In genomic region chr11:6233984-6234313, GRCh38 we compare ENCODE assay signal across 8 cellular contexts. TPM values are rescaled to one million over a fixed set of nuclear protein-coding genes. Genes with fewer than 3 reads are reported as not detected.
A peak's percentile ranks its signal among the peaks of the same experiment; 100 is the strongest.
DNase-seq lines count a peak whose midpoint lies in the region; ATAC-seq, FAIRE-seq and TF ChIP-seq lines count a peak whose summit lies in the region.

No MANE protein-coding gene starts in this region.

- no peaks in the 10 kb centered on the region for H3K36me3 Mint-ChIP-seq in GM23338 (ENCODE audit: low read depth)

- H2BK12ac ChIP-seq in trophoblast cell (ENCODE audit: low read length), result no peak overlapping the region

- peak overlapping the region; percentile 98 for H3K4me2 ChIP-seq in GM23338
- peak overlapping the region; percentile 90 for H3K4me2 ChIP-seq in PC-3 (ENCODE audit: low read length)
- peak overlapping the region; percentile 81 for H3K4me2 ChIP-seq in trophoblast cell (ENCODE audit: low read length)

- H3K27me3 Mint-ChIP-seq in GM23338 (ENCODE audit: insufficient read depth, low read depth, poor library complexity), result peaks cover 6% of the 10 kb centered on the region

- H3K9me3 Mint-ChIP-seq in GM23338, result no peaks in the 10 kb centered on the region

- H2AFZ ChIP-seq in GM23338, result peak overlapping the region; percentile 92; the same call in 1 of the 2 replicates
- H2AFZ ChIP-seq in PC-3 (ENCODE audit: low read length), result peak overlapping the region; percentile 84
- peak overlapping the region; percentile 67 for H2AFZ ChIP-seq in trophoblast cell (ENCODE audit: insufficient read depth, low read length, poor library complexity)

- no peak overlapping the region for H3K18ac ChIP-seq in trophoblast cell (ENCODE audit: low read length)

- no peak overlapping the region for H3K23ac ChIP-seq in trophoblast cell (ENCODE audit: low read length)

- H4K8ac ChIP-seq in trophoblast cell (ENCODE audit: low read depth, low read length), result peak overlapping the region; percentile 33

- H4K91ac ChIP-seq in trophoblast cell (ENCODE audit: low read depth, low read length), result peak overlapping the region; percentile 23

- intact Hi-C loops in PC-3 (cut with micrococcal nuclease), result loop anchor here (1.0 kb wide), 1 partner anchor 15 kb away; no protein-coding TSS in a partner anchor

- peak; percentile 4 for ATAC-seq in GM23338
- peak; percentile 1 for ATAC-seq in PC-3

- H2BK120ac ChIP-seq in trophoblast cell (ENCODE audit: insufficient read depth, low read length, poor library complexity), result no peak overlapping the region

- H3K27ac Mint-ChIP-seq in GM23338, result peak overlapping the region; percentile 97

- H3K4me3 ChIP-seq in GM23338 (peak overlapping the region; percentile 94), PC-3 (ENCODE audit: low read length) (peak overlapping the region; percentile 91), esophagus (ENCODE audit: low read depth in 1 of 2, low read length in 2 of 2) (peak overlapping the region; percentile 87 to 88), trophoblast cell (ENCODE audit: low read depth, low read length) (peak overlapping the region; percentile 91)

- peak overlapping the region; percentile 54 for H3K14ac ChIP-seq in trophoblast cell (ENCODE audit: low read length)

- H3K4me1 ChIP-seq in GM23338 (ENCODE audit: insufficient read depth), result peaks cover 3% of the 10 kb centered on the region
- H3K4me1 ChIP-seq in PC-3 (ENCODE audit: insufficient read depth, low read length), result peaks cover 11% of the 10 kb centered on the region
- no peaks in the 10 kb centered on the region for H3K4me1 ChIP-seq in esophagus (ENCODE audit: control insufficient read depth in 2 of 2, insufficient read depth in 2 of 2, low read length in 1 of 2)
- H3K4me1 ChIP-seq in trophoblast cell (ENCODE audit: control insufficient read depth in 1 of 2, insufficient read depth in 2 of 2, low read length in 2 of 2), result peaks cover 6 to 8% of the 10 kb centered on the region in 2 experiments

- H3K9me2 ChIP-seq in GM23338 (ENCODE audit: insufficient read depth), result no peaks in the 10 kb centered on the region
- no peaks in the 10 kb centered on the region for H3K9me2 ChIP-seq in PC-3 (replicated peaks; ENCODE audit: low read length)

- BruUV-seq in PC-3 (replicated peaks; lab: Mats Ljungman, UMichigan), result TSS peak; percentile 45

- H3K4ac ChIP-seq in trophoblast cell (ENCODE audit: low read depth, low read length), result peak overlapping the region; percentile 71

- peak overlapping the region; percentile 91 for H3K9ac ChIP-seq in PC-3 (ENCODE audit: low read length)
- peak overlapping the region; percentile 83 for H3K9ac ChIP-seq in trophoblast cell (ENCODE audit: low read length)

- H3K36me3 ChIP-seq in GM23338 (ENCODE audit: insufficient read depth) (no peaks in the 10 kb centered on the region), PC-3 (ENCODE audit: low read depth, low read length) (no peaks in the 10 kb centered on the region), esophagus (ENCODE audit: control insufficient read depth in 2 of 2, insufficient read depth in 2 of 2, low read length in 1 of 2) (peaks cover 0 to 2% of the 10 kb centered on the region in 2 donors), trophoblast cell (ENCODE audit: control insufficient read depth in 1 of 2, insufficient read depth in 2 of 2, low read length in 2 of 2) (no peaks in the 10 kb centered on the region)

- TF ChIP-seq CTCF in GM23338 (conservative IDR thresholded peaks at IDR 0.05; ENCODE audit: low read depth in 2 of 2) (no peak), PC-3 (conservative IDR thresholded peaks at IDR 0.05; ENCODE audit: low read depth, low read length) (no peak), D721Med (IDR thresholded peaks at IDR 0.05; ENCODE audit: insufficient read depth, missing control alignments) (no peak)

- H3K79me2 ChIP-seq in GM23338 (replicated peaks; ENCODE audit: insufficient read depth) (peaks cover 43% of the 10 kb centered on the region), PC-3 (ENCODE audit: low read length) (peaks cover 54% of the 10 kb centered on the region), trophoblast cell (ENCODE audit: control insufficient read depth, insufficient read depth, low read length, poor library complexity) (peaks cover 5% of the 10 kb centered on the region)

- CTCF ChIA-PET in PC-3 (lab: Charles Lee), result no interaction called here

- H4K20me1 ChIP-seq in GM23338 (replicated peaks; ENCODE audit: insufficient read depth) (peaks cover 26% of the 10 kb centered on the region), PC-3 (ENCODE audit: low read length) (peaks cover 5% of the 10 kb centered on the region; the same call in 1 of the 2 replicates)

- H2AK5ac ChIP-seq in trophoblast cell (ENCODE audit: low read length), result no peak overlapping the region

- H3K4me1 Mint-ChIP-seq in GM23338, result peaks cover 12% of the 10 kb centered on the region

- H3K27ac ChIP-seq in GM23338 (ENCODE audit: low read depth) (no peak overlapping the region), PC-3 (ENCODE audit: low read length) (no peak overlapping the region), esophagus (ENCODE audit: low read depth in 2 of 2, low read length in 1 of 2) (peak overlapping the region; percentile 83 to 95), trophoblast cell (ENCODE audit: low read depth, low read length) (no peak overlapping the region)

- POLR2A ChIA-PET in PC-3 (lab: Charles Lee; ENCODE audit: unreplicated experiment), result interaction anchor here (0.5 kb wide), 1 partner anchor 19 kb away, joined by 5 read pairs; no protein-coding TSS in a partner anchor

- FAIRE-seq in D721Med (lab: Jason Lieb, UNC), result no peak

- DNase-seq in GM23338 (ENCODE audit: low spot score) (no peak), PC-3 (no peak), trophoblast cell (no peak), foreskin melanocyte (no peak), D721Med (ENCODE audit: insufficient read length, low spot score) (no peak), COLO829 (ENCODE audit: low spot score) (no peak), NCI-H2107 (lab: John Stamatoyannopoulos, UW) (no peak)

- 2% methylated on average over 9 of the region's 9 CpGs for WGBS in esophagus, 2 donors
- no CpG with 5 or more reads among the region's 9 CpGs for WGBS in trophoblast cell (ENCODE audit: extremely low coverage, insufficient coverage, insufficient read length)

- H3K9me3 ChIP-seq in PC-3 (ENCODE audit: low read length), result no peaks in the 10 kb centered on the region
- H3K9me3 ChIP-seq in esophagus (ENCODE audit: control insufficient read depth in 2 of 2, insufficient read depth in 1 of 2, low read depth in 1 of 2, low read length in 1 of 2), result no peaks in the 10 kb centered on the region
- no peaks in the 10 kb centered on the region for H3K9me3 ChIP-seq in trophoblast cell (ENCODE audit: insufficient read depth, low read depth, low read length)

- H4K12ac ChIP-seq in trophoblast cell (ENCODE audit: low read depth, low read length), result peak overlapping the region; percentile 36

- no peaks in the 10 kb centered on the region for H3F3A ChIP-seq in GM23338 (replicated peaks; ENCODE audit: low read depth)
- H3F3A ChIP-seq in PC-3 (ENCODE audit: low read length, unreplicated experiment), result no peaks in the 10 kb centered on the region

- no peaks in the 10 kb centered on the region for H3K27me3 ChIP-seq in GM23338 (ENCODE audit: insufficient read depth)
- no peaks in the 10 kb centered on the region for H3K27me3 ChIP-seq in PC-3 (ENCODE audit: low read length)
- no peaks in the 10 kb centered on the region for H3K27me3 ChIP-seq in esophagus (ENCODE audit: control insufficient read depth in 1 of 2, insufficient read depth in 2 of 2, low read length in 2 of 2)
- H3K27me3 ChIP-seq in trophoblast cell (ENCODE audit: insufficient read depth, low read length), result no peaks in the 10 kb centered on the region

- peaks cover 7% of the 10 kb centered on the region for H3K79me1 ChIP-seq in trophoblast cell (ENCODE audit: low read length)

- peak overlapping the region; percentile 99 for H3K4me3 Mint-ChIP-seq in GM23338

- H2BK5ac ChIP-seq in trophoblast cell (ENCODE audit: low read depth, low read length, poor library complexity), result no peak overlapping the region

TF ChIP-seq in GM23338, 12 proteins besides CTCF, POLR2A, EP300 and RAD21 (continues in another document):
- TF ChIP-seq ETS1 (IDR thresholded peaks at IDR 0.05) (no peak), NANOG (IDR thresholded peaks at IDR 0.05; ENCODE audit: borderline replicate concordance) (no peak), EZH2phosphoT487 (IDR thresholded peaks at IDR 0.05; ENCODE audit: unreplicated experiment) (no peak), CREB1 (CRISPR knock-in tag; IDR thresholded peaks at IDR 0.05; ENCODE audit: low read depth) (no peak)

RNA-seq across cellular contexts. Expression of gene FHIP1B, which starts 0.5 kb away (rescaled TPM):
- total RNA-seq in GM23338 (2014; rRNA removed; shearing (Covaris generic)), result 20.0 and 34.5 TPM in 2 replicates
- 10.3 TPM in 2 replicates for polyA plus RNA-seq in GM23338 (2016; fragmentation: Nextera tagmentation; extraction: Ambion mirVana)
- 23.3 and 30.4 TPM in 2 replicates for total RNA-seq in PC-3 (2014; rRNA removed)
- 10 to 100 TPM; 18.6 to 31.7 TPM for polyA plus RNA-seq in esophagus
- polyA plus RNA-seq in trophoblast cell (2013), result 56.3 and 62.9 TPM in 2 replicates

RNA-seq across cellular contexts. Expression of gene CNGA4, which starts 4.9 kb away (rescaled TPM):
- total RNA-seq in GM23338 (2014; rRNA removed; shearing (Covaris generic)), result not detected in 2 replicates
- polyA plus RNA-seq in GM23338 (2016; fragmentation: Nextera tagmentation; extraction: Ambion mirVana) (0.15 TPM in 1 of 2 replicates, not detected in the other), esophagus (under 1 TPM; 0.06 TPM)
- total RNA-seq in PC-3 (2014; rRNA removed), result 0.51 TPM in 1 of 2 replicates, not detected in the other
- 0.14 TPM in 2 replicates for polyA plus RNA-seq in trophoblast cell (2013)

RNA-seq across cellular contexts. Expression of gene CCKBR, which starts 25.7 kb away (rescaled TPM):
- total RNA-seq in GM23338 (2014; rRNA removed; shearing (Covaris generic)), result 7.0 and 8.2 TPM in 2 replicates
- polyA plus RNA-seq in GM23338 (2016; fragmentation: Nextera tagmentation; extraction: Ambion mirVana) (3.9 and 4.8 TPM in 2 replicates), esophagus (under 1 TPM in 1 of 2 donors, not detected in 1; 0.08 TPM)
- not detected in 2 replicates for total RNA-seq in PC-3 (2014; rRNA removed)
- 198 and 222 TPM in 2 replicates for polyA plus RNA-seq in trophoblast cell (2013)

RNA-seq across cellular contexts. Expression of gene C11orf42, which starts 28.6 kb away (rescaled TPM):
- total RNA-seq in GM23338 (2014; rRNA removed; shearing (Covaris generic)), result not detected in 2 replicates
- not detected in 2 replicates for polyA plus RNA-seq in GM23338 (2016; fragmentation: Nextera tagmentation; extraction: Ambion mirVana)
- not detected in 2 replicates for total RNA-seq in PC-3 (2014; rRNA removed)
- polyA plus RNA-seq in esophagus, result not detected
- not detected in 2 replicates for polyA plus RNA-seq in trophoblast cell (2013)

RNA-seq across cellular contexts. Expression of gene OR52W1, which starts 34.9 kb away (rescaled TPM):
- total RNA-seq in GM23338 (2014; rRNA removed; shearing (Covaris generic)), result not detected in 2 replicates
- polyA plus RNA-seq in GM23338 (2016; fragmentation: Nextera tagmentation; extraction: Ambion mirVana) (not detected in 2 replicates), esophagus (not detected)
- total RNA-seq in PC-3 (2014; rRNA removed), result not detected in 2 replicates
- not detected in 2 replicates for polyA plus RNA-seq in trophoblast cell (2013)

Comparison
In these comparisons a context has a peak if more than half of its experiments do, and no peak if none do; other contexts are left out.
1. H3K27ac ChIP-seq: peak in esophagus (2 of 2); none in GM23338 (single experiment), PC-3 (single experiment) and trophoblast cell (single experiment).
2. Peak in every context shown above with its lines, with median percentiles within 50 percentile points of each other: H2AFZ ChIP-seq, H3K4me2 ChIP-seq and H3K4me3 ChIP-seq.